21 cellular contexts compared by ENCODE assay signal in genomic region chr10:71542476-71542875, GRCh38.
A peak's percentile ranks its signal among the peaks of the same experiment; 100 is the strongest.
DNase-seq lines count a peak whose midpoint lies in the region; ATAC-seq and TF ChIP-seq lines count a peak whose summit lies in the region.
"Had no signal": no experiment of that assay in that cellular context is flagged by ENCODE, and none has a peak within 500 bp of the region (broad histone marks: within the 10 kb centered on the region; RNA-seq: fewer than 3 reads in every experiment).

No MANE protein-coding gene starts in this region.

- H3K27me3 ChIP-seq in BLaER1 (no peaks in the 10 kb centered on the region), neuronal stem cell (ENCODE audit: control insufficient read depth in 3 of 3, insufficient read depth in 3 of 3, low read depth in 1 of 3, low read length in 3 of 3) (peaks cover 0 to 31% (median 0%) of the 10 kb centered on the region in 3 experiments), ovary (no peaks in the 10 kb centered on the region)
- H3K27me3 ChIP-seq: MG63 had no signal

- no peak for TF ChIP-seq POLR2A in ovary (IDR thresholded peaks at IDR 0.05)

- no peak for ATAC-seq in GM19455 (IDR thresholded peaks at IDR 0.05; ENCODE audit: unreplicated experiment)
- ATAC-seq in GM21737 (IDR thresholded peaks at IDR 0.05; ENCODE audit: unreplicated experiment) = no peak
- ATAC-seq: HCT116 had no signal

- peak overlapping the region; percentile 44 for H2BK12ac ChIP-seq in neuronal stem cell (ENCODE audit: low read length)

- no peak overlapping the region for H2AFZ ChIP-seq in neuronal stem cell (ENCODE audit: low read length)
- H2AFZ ChIP-seq: GM23248 had no signal

- H3K9me3 ChIP-seq in BLaER1 (no peaks in the 10 kb centered on the region), neuronal stem cell (replicated peaks in 1 of 2; ENCODE audit: control insufficient read depth in 2 of 2, insufficient read depth in 1 of 2, low read depth in 1 of 2, low read length in 2 of 2) (no peaks in the 10 kb centered on the region), ovary (no peaks in the 10 kb centered on the region)
- H3K9me3 ChIP-seq: MG63 had no signal

- DNase-seq in NCI-H146 (lab: John Stamatoyannopoulos, UW) = peak; percentile 49
- DNase-seq in epithelial cell of esophagus (ENCODE audit: low read depth) = peak; percentile 10
- DNase-seq in neuronal stem cell (ENCODE audit: low spot score) = no peak
- DNase-seq in ovary = no peak
- DNase-seq: DND-41; GDM1; GM23248; Kasumi-1; MG63; NCI-H1048; NCI-H1436; NCI-H2029 treated with DMSO at 0.1 percent for 48 hours; NCI-H2171 treated with DMSO at 0.1 percent for 48 hours; NCI-H446 treated with DMSO at 0.1 percent for 48 hours; NK-92 treated with Interleukin-12 subunit alpha and Interleukin-12 subunit beta, amount 100 ng/mL, for 24 hours; SHP77 had no signal

- H3K4me3 ChIP-seq in BLaER1 (no peak overlapping the region), epithelial cell of esophagus (ENCODE audit: low read length) (no peak overlapping the region), neuronal stem cell (ENCODE audit: low read length in 2 of 2) (no peak overlapping the region), ovary (no peak overlapping the region)
- H3K4me3 ChIP-seq: GM23248, MG63, SK-N-MC had no signal

- no peak overlapping the region for H2BK120ac ChIP-seq in neuronal stem cell (ENCODE audit: low read depth, low read length)

- no peak overlapping the region for H4K91ac ChIP-seq in neuronal stem cell (ENCODE audit: low read depth, low read length, poor library complexity)

- H3K27ac ChIP-seq in BLaER1 = peak overlapping the region; percentile 35; the same call in 1 of the 2 replicates
- H3K27ac ChIP-seq in neuronal stem cell (replicated peaks; ENCODE audit: low read length) = no peak overlapping the region
- no peak overlapping the region for H3K27ac ChIP-seq in ovary
- H3K27ac ChIP-seq: GM23248, SK-N-MC had no signal

- no peak overlapping the region for H4K8ac ChIP-seq in neuronal stem cell (ENCODE audit: low read depth, low read length)

- H4K20me1 ChIP-seq in BLaER1 = no peaks in the 10 kb centered on the region

- H2BK15ac ChIP-seq in neuronal stem cell (ENCODE audit: low read length) = peak overlapping the region; percentile 25

- H3K9ac ChIP-seq in BLaER1 (no peak overlapping the region), neuronal stem cell (ENCODE audit: low read depth, low read length, poor library complexity) (peak overlapping the region; percentile 22)
- H3K9ac ChIP-seq: GM23248 had no signal

- peak overlapping the region; percentile 54 for H2AK5ac ChIP-seq in neuronal stem cell (ENCODE audit: low read depth, low read length)

- H3K79me1 ChIP-seq in neuronal stem cell (ENCODE audit: low read depth, low read length) = no peaks in the 10 kb centered on the region

- WGBS in neuronal stem cell (ENCODE audit: extremely low coverage in 2 of 2, insufficient read length in 2 of 2, insufficient replicate concordance in 1 of 2), 2 donors = no CpG with 5 or more reads among the region's 7 CpGs
- 94 to 96% (median 94%) methylated on average over 7 of the region's 7 CpGs for WGBS in ovary, 3 donors

- H3K14ac ChIP-seq in neuronal stem cell (ENCODE audit: low read length) = peak overlapping the region; percentile 12

- intact Hi-C loops in ovary (cut with DNase I) = no loop called here

- H3K23ac ChIP-seq in neuronal stem cell (ENCODE audit: low read depth, low read length, poor library complexity) = no peak overlapping the region

- no peak for TF ChIP-seq EP300 in ovary (IDR thresholded peaks at IDR 0.05)

- peak overlapping the region; percentile 48 for H3K18ac ChIP-seq in neuronal stem cell (ENCODE audit: low read length)

- H3K36me3 ChIP-seq in BLaER1 = no peaks in the 10 kb centered on the region
- no peaks in the 10 kb centered on the region for H3K36me3 ChIP-seq in neuronal stem cell (replicated peaks in 1 of 2; ENCODE audit: control insufficient read depth in 2 of 2, insufficient read depth in 2 of 2, low read length in 2 of 2)
- H3K36me3 ChIP-seq in ovary = no peaks in the 10 kb centered on the region
- H3K36me3 ChIP-seq: MG63 had no signal

- H3K4ac ChIP-seq in neuronal stem cell (ENCODE audit: low read length) = no peak overlapping the region

- peak overlapping the region; percentile 27 for H2BK5ac ChIP-seq in neuronal stem cell (ENCODE audit: low read length)

- TF ChIP-seq CTCF in epithelial cell of esophagus (IDR thresholded peaks at IDR 0.05; ENCODE audit: insufficient read depth, low read depth, low read length, missing control alignments) (no peak), ovary (IDR thresholded peaks at IDR 0.05) (no peak)

- H3K4me1 ChIP-seq in BLaER1 (peaks cover 44% of the 10 kb centered on the region), neuronal stem cell (ENCODE audit: control insufficient read depth in 2 of 2, insufficient read depth in 1 of 2, low read depth in 1 of 2, low read length in 2 of 2) (peaks cover 0 to 12% of the 10 kb centered on the region in 2 donors), ovary (ENCODE audit: insufficient read depth) (no peaks in the 10 kb centered on the region)

- H3K4me2 ChIP-seq in BLaER1 = peak overlapping the region; percentile 67; the same call in 1 of the 2 replicates
- H3K4me2 ChIP-seq in neuronal stem cell (ENCODE audit: insufficient read depth, low read length, poor library complexity, severe bottlenecking) = no peak overlapping the region

Comparison
In these comparisons a context has a peak if more than half of its experiments do, and no peak if none do; other contexts are left out.
1. DNase-seq: peak in NCI-H146 (single experiment) and epithelial cell of esophagus (single experiment); none in neuronal stem cell (single experiment) and ovary (0 of 5).